Comparison of ENCODE assay signal across 31 cellular contexts in the genomic region with DNA sequence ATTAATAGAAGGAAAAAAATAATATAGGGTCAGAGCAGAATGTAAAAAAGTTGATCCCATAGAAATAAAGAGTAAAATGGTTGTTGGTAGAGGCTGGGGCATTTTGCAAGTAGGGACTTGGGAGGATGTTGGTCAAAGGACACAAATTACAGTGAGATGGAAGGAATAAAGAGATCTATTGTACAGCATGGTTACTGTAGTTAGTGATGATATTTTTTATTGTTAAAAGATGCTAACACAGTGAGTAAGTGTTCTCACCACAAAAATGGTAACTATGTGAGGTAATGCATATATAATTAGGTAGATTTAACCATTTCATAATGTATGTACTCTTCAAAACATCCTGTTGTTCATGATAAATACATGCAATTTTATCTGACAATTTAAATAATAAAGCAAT.
"Had no signal": no experiment of that assay in that cellular context is flagged by ENCODE, and none has a peak within 500 bp of the region (broad histone marks: within the 10 kb centered on the region; RNA-seq: fewer than 3 reads in every experiment).

No MANE protein-coding gene starts in this region.

- H3K4me1 ChIP-seq: colonic mucosa, left lung, lower lobe of right lung, neural progenitor cell, parathyroid adenoma, psoas muscle, sigmoid colon, uterus had no signal

- DNase-seq: activated CD4-positive, alpha-beta memory T cell treated with anti-CD3 and anti-CD28 coated beads for 36 hours; activated CD4-positive, alpha-beta T cell treated with anti-CD3 and anti-CD28 coated beads, Interleukin-2, amount 10 ng/mL, durations not matched to agents 24 days and 14 days; activated CD4-positive, CD25-positive, alpha-beta regulatory T cell treated with anti-CD3 and anti-CD28 coated beads, Interleukin-2, amount 50 U/mL, for 72 hours; activated CD8-positive, alpha-beta memory T cell treated with anti-CD3 and anti-CD28 coated beads, Interleukin-2, amount 50 U/mL, for 4 hours; activated gamma-delta T cell; activated naive CD4-positive, alpha-beta T cell treated with anti-CD3 and anti-CD28 coated beads, Interleukin-2, amount 10 ng/mL, durations not matched to agents 7 days and 5 days; activated naive CD8-positive, alpha-beta T cell treated with anti-CD3 and anti-CD28 coated beads, Interleukin-2, amount 10 ng/mL, durations not matched to agents 7 days and 5 days; activated T-cell treated with anti-CD3 and anti-CD28 coated beads, Interleukin-2, amount 50 U/mL, for 24 hours; cerebellar nuclear complex; colonic mucosa; effector CD8-positive, alpha-beta T cell; erythroblast; head of caudate nucleus; hippocampal formation; kidney glomerular epithelial cell; left lung; lower lobe of right lung; mesendoderm; natural killer cell; occipital lobe; psoas muscle; sigmoid colon; small intestine; stimulated activated CD4-positive, alpha-beta T cell treated with anti-CD3 and anti-CD28 coated beads, Interleukin-4, amount 100 ng/mL, for 24 hours; trophoblast cell; uterus had no signal

- H3K27me3 ChIP-seq: colonic mucosa, left lung, neural progenitor cell, sigmoid colon, uterus had no signal

- H3K27ac ChIP-seq: colonic mucosa, left lung, lower lobe of right lung, neural progenitor cell, parathyroid adenoma, psoas muscle, sigmoid colon, thoracic aorta, uterus had no signal

- H3K36me3 ChIP-seq: colonic mucosa, left lung, lower lobe of right lung, neural progenitor cell, sigmoid colon, thoracic aorta, uterus had no signal

- H3K9me3 ChIP-seq: colonic mucosa, uterus had no signal

- H3K4me3 ChIP-seq: colonic mucosa, left lung, lower lobe of right lung, neural progenitor cell, psoas muscle, sigmoid colon, thoracic aorta, uterus had no signal

- FAIRE-seq: astrocyte, endometrium, small intestine had no signal
